In genomic region chr13:31199527-31199848, GRCh38 we compare ENCODE assay signal across 8 cellular contexts. TPM values are rescaled to one million over a fixed set of nuclear protein-coding genes. Genes with fewer than 3 reads are reported as not detected.
DNase-seq lines count a peak whose midpoint lies in the region; ATAC-seq and TF ChIP-seq lines count a peak whose summit lies in the region.

No MANE protein-coding gene starts in this region.

- no TSS peak for BruUV-seq in mammary epithelial cell (replicated peaks; lab: Mats Ljungman, UMichigan)

- CTCF ChIA-PET in mammary epithelial cell (lab: Charles Lee; ENCODE audit: low non-redundant PET), result interaction anchor here (0.9 kb wide), 1 partner anchor 330 kb away, joined by 3 read pairs; no protein-coding TSS in a partner anchor

- H3K4me2 ChIP-seq in mammary epithelial cell (ENCODE audit: insufficient read depth, low read depth, low read length), result peak overlapping the region; percentile 98

- H2AFZ ChIP-seq in mammary epithelial cell (ENCODE audit: low read depth, low read length), result peak overlapping the region; percentile 81

- dilution Hi-C loops in mammary epithelial cell (cut with HindIII; ENCODE audit: low sequenced_read_pairs), result no loop called here

- 18% methylated on average over 6 of the region's 15 CpGs for WGBS in mammary epithelial cell (ENCODE audit: low coverage, missing lambda C conversion rate)

- H3K36me3 ChIP-seq in mammary epithelial cell (ENCODE audit: insufficient read depth, low read length), result no peaks in the 10 kb centered on the region
- H3K36me3 ChIP-seq in muscle layer of duodenum (ENCODE audit: control insufficient read depth in 1 of 2, insufficient read depth in 2 of 2, low read length in 2 of 2), result no peaks in the 10 kb centered on the region

- TF ChIP-seq CTCF in AG10803 (conservative IDR thresholded peaks at IDR 0.05; ENCODE audit: low read length), result no peak
- TF ChIP-seq CTCF in mammary epithelial cell (conservative IDR thresholded peaks at IDR 0.05 in 1 of 2, IDR thresholded peaks at IDR 0.05 in 1 of 2; ENCODE audit: extremely low read depth in 1 of 2, insufficient read depth in 1 of 2, low read depth in 1 of 2, low read length in 2 of 2), result no peak

- H3K9ac ChIP-seq in mammary epithelial cell (ENCODE audit: insufficient read depth, low read length), result no peak overlapping the region

- H3K4me3 ChIP-seq in AG10803 (ENCODE audit: low read length) (peak overlapping the region; percentile 60), mammary epithelial cell (replicated peaks in 1 of 3; ENCODE audit: insufficient read depth in 1 of 3, low read depth in 2 of 3, low read length in 3 of 3) (peak overlapping the region; percentile 51 to 80 (median 63)), muscle layer of duodenum (ENCODE audit: low read depth in 1 of 2, low read length in 2 of 2) (peak overlapping the region; percentile 12 to 78)

- H3K27ac ChIP-seq in mammary epithelial cell (ENCODE audit: insufficient read depth, low read depth, low read length) (peak overlapping the region; percentile 33), muscle layer of duodenum (ENCODE audit: low read length) (no peak overlapping the region)

- ATAC-seq in HG02870 (IDR thresholded peaks at IDR 0.05; ENCODE audit: unreplicated experiment) (peak; percentile 12), HG03039 (IDR thresholded peaks at IDR 0.05; ENCODE audit: unreplicated experiment) (no peak), GM21423 (IDR thresholded peaks at IDR 0.05; ENCODE audit: unreplicated experiment) (no peak)

- no peak for DNase-seq in AG10803 (ENCODE audit: low read depth)
- no peak for DNase-seq in mammary epithelial cell
- DNase-seq in NCI-H2227 (lab: John Stamatoyannopoulos, UW; ENCODE audit: unreplicated experiment), result no peak
- no peak for DNase-seq in NOMO-1 treated with DMSO at 0.1 percent for 48 hours (lab: John Stamatoyannopoulos, UW; ENCODE audit: unreplicated experiment)

- peaks cover 15% of the 10 kb centered on the region for H3K79me2 ChIP-seq in mammary epithelial cell (ENCODE audit: insufficient read depth, low read length)

- intact Hi-C loops in mammary epithelial cell (cut with micrococcal nuclease), result loop anchor here (1.0 kb wide), 3 partner anchors 27 to 225 kb away; no protein-coding TSS in a partner anchor

- H3K4me1 ChIP-seq in mammary epithelial cell (ENCODE audit: insufficient read depth, low read length), result peaks cover 24% of the 10 kb centered on the region
- peaks cover 0 to 13% of the 10 kb centered on the region in 2 donors for H3K4me1 ChIP-seq in muscle layer of duodenum (ENCODE audit: control insufficient read depth in 1 of 2, insufficient read depth in 2 of 2, low read length in 2 of 2)

- no peaks in the 10 kb centered on the region for H3K27me3 ChIP-seq in mammary epithelial cell (ENCODE audit: insufficient read depth, low read length)
- H3K27me3 ChIP-seq in muscle layer of duodenum (ENCODE audit: low read depth, low read length), result no peaks in the 10 kb centered on the region

- H4K20me1 ChIP-seq in mammary epithelial cell (ENCODE audit: insufficient read depth, low read length), result no peaks in the 10 kb centered on the region

- H3K9me3 ChIP-seq in mammary epithelial cell (replicated peaks; ENCODE audit: insufficient read depth, low read length), result no peaks in the 10 kb centered on the region
- H3K9me3 ChIP-seq in muscle layer of duodenum (ENCODE audit: control insufficient read depth in 1 of 2, low read length in 2 of 2), result no peaks in the 10 kb centered on the region

- in situ Hi-C loops in mammary epithelial cell (cut with MboI; ENCODE audit: low sequenced_read_pairs in 2 of 2), result no loop called here

RNA-seq across cellular contexts. Expression of gene B3GLCT, which starts 0.3 kb away (rescaled TPM):
- 1 to 10 TPM; 5.9 to 9.3 TPM for total RNA-seq in mammary epithelial cell
- polyA plus RNA-seq in mammary epithelial cell, result 2.3 TPM
- polyA minus RNA-seq in mammary epithelial cell, result 4.4 TPM

RNA-seq across cellular contexts. Expression of gene HSPH1, which starts 37.8 kb away (rescaled TPM):
- 100 to 1,000 TPM in 1 of 2 donors, 10 to 100 TPM in 1; 49.0 to 113 TPM for total RNA-seq in mammary epithelial cell
- polyA plus RNA-seq in mammary epithelial cell, result 45.2 TPM
- polyA minus RNA-seq in mammary epithelial cell, result 50.3 TPM
